17 cellular contexts compared by ENCODE assay signal in genomic region chr20:58436868-58437645, GRCh38. TPM values are rescaled to one million over a fixed set of nuclear protein-coding genes. Genes with fewer than 3 reads are reported as not detected.
DNase-seq lines count a peak whose midpoint lies in the region; ATAC-seq and TF ChIP-seq lines count a peak whose summit lies in the region.
"Had no signal": no experiment of that assay in that cellular context is flagged by ENCODE, and none has a peak within 500 bp of the region (broad histone marks: within the 10 kb centered on the region; RNA-seq: fewer than 3 reads in every experiment).

No MANE protein-coding gene starts in this region.

- ATAC-seq in CD4-positive, alpha-beta T cell (ENCODE audit: poor library complexity) = peak; percentile 24
- ATAC-seq in GM19395 (IDR thresholded peaks at IDR 0.05; ENCODE audit: unreplicated experiment) (peak; percentile 77), HG03460 (IDR thresholded peaks at IDR 0.05; ENCODE audit: unreplicated experiment) (peak; percentile 88), gastroesophageal sphincter (no peak), upper lobe of right lung (no peak)

- H3K4me3 ChIP-seq in kidney epithelial cell (ENCODE audit: low read depth, low read length) (no peak overlapping the region), gastroesophageal sphincter (no peak overlapping the region), upper lobe of right lung (no peak overlapping the region), WERI-Rb-1 (ENCODE audit: low read depth, low read length) (no peak overlapping the region)

- no peak for DNase-seq in CD4-positive, alpha-beta T cell
- DNase-seq in kidney epithelial cell (ENCODE audit: low read depth) = peak; percentile 61
- no peak for DNase-seq in upper lobe of right lung
- DNase-seq in WERI-Rb-1 = no peak
- no peak for DNase-seq in LoVo (ENCODE audit: low spot score)
- DNase-seq: activated CD4-positive, alpha-beta T cell treated with anti-CD3 and anti-CD28 coated beads for 4 hours; activated effector memory CD4-positive, alpha-beta T cell treated with Interleukin-2 at 50 U/mL for 16 hours; AML-193; caudate nucleus; NCI-H187 treated with DMSO at 0.1 percent for 48 hours; stimulated activated CD4-positive, alpha-beta T cell treated with anti-CD3 and anti-CD28 coated beads, Interleukin-2, amount 100 ng/mL, for 24 hours; stimulated activated naive CD4-positive, alpha-beta T cell had no signal

- intact Hi-C loops in CD4-positive, alpha-beta T cell (cut with DNase I, micrococcal nuclease) = no loop called here
- intact Hi-C loops in upper lobe of right lung (cut with DNase I) = no loop called here

- H3K27me3 Mint-ChIP-seq in CD4-positive, alpha-beta T cell = no peaks in the 10 kb centered on the region

- CTCF ChIA-PET in CD4-positive, alpha-beta T cell (lab: Charles Lee) = interaction anchor here (0.6 kb wide), 1 partner anchor 398 kb away, joined by 3 read pairs; no protein-coding TSS in a partner anchor

- no peaks in the 10 kb centered on the region for H3K36me3 ChIP-seq in kidney epithelial cell (ENCODE audit: control insufficient read depth, insufficient read depth, low read length)
- peaks cover 0 to 41% of the 10 kb centered on the region in 2 donors for H3K36me3 ChIP-seq in gastroesophageal sphincter
- H3K36me3 ChIP-seq in upper lobe of right lung = peaks cover 10% of the 10 kb centered on the region
- peaks cover 51% of the 10 kb centered on the region for H3K36me3 ChIP-seq in WERI-Rb-1

- peaks cover 8 to 37% (median 10%) of the 10 kb centered on the region in 3 donors for H3K4me1 ChIP-seq in gastroesophageal sphincter
- H3K4me1 ChIP-seq in upper lobe of right lung = peaks cover 5% of the 10 kb centered on the region

- H3K27ac Mint-ChIP-seq in CD4-positive, alpha-beta T cell = peak overlapping the region; percentile 14
- H3K27ac Mint-ChIP-seq: mesothelial cell of epicardium had no signal

- no peak overlapping the region for H3K27ac ChIP-seq in CD4-positive, alpha-beta T cell (ENCODE audit: low read depth, low read length)
- H3K27ac ChIP-seq in gastroesophageal sphincter = no peak overlapping the region
- no peak overlapping the region for H3K27ac ChIP-seq in upper lobe of right lung
- H3K27ac ChIP-seq in WERI-Rb-1 = no peak overlapping the region
- H3K27ac ChIP-seq: epithelial cell of prostate had no signal

- no peaks in the 10 kb centered on the region for H3K9me3 Mint-ChIP-seq in CD4-positive, alpha-beta T cell
- H3K9me3 Mint-ChIP-seq: mesothelial cell of epicardium had no signal

- POLR2A ChIA-PET in CD4-positive, alpha-beta T cell (lab: Charles Lee) = no interaction called here

- TF ChIP-seq EP300 in gastroesophageal sphincter (IDR thresholded peaks at IDR 0.05) = no peak

- peaks cover 87% of the 10 kb centered on the region for H3K36me3 Mint-ChIP-seq in CD4-positive, alpha-beta T cell (ENCODE audit: low read depth)

- no peaks in the 10 kb centered on the region for H3K9me3 ChIP-seq in CD4-positive, alpha-beta T cell (ENCODE audit: control insufficient read depth, low read length)
- H3K9me3 ChIP-seq in gastroesophageal sphincter (no peaks in the 10 kb centered on the region), upper lobe of right lung (no peaks in the 10 kb centered on the region), WERI-Rb-1 (ENCODE audit: severe bottlenecking) (no peaks in the 10 kb centered on the region)

- no peak overlapping the region for H3K4me3 Mint-ChIP-seq in CD4-positive, alpha-beta T cell
- H3K4me3 Mint-ChIP-seq: mesothelial cell of epicardium had no signal

- WGBS in gastroesophageal sphincter (ENCODE audit: low coverage in 1 of 2), 2 donors = 72 to 82% methylated on average over 3 to 4 of the region's 5 CpGs

- H3K4me1 Mint-ChIP-seq in CD4-positive, alpha-beta T cell (ENCODE audit: low read depth) = peaks cover 40% of the 10 kb centered on the region
- H3K4me1 Mint-ChIP-seq: mesothelial cell of epicardium had no signal

- TF ChIP-seq POLR2A in gastroesophageal sphincter (IDR thresholded peaks at IDR 0.05) = no peak

- H3K27me3 ChIP-seq in CD4-positive, alpha-beta T cell (ENCODE audit: control insufficient read depth, insufficient read depth, low read length) = no peaks in the 10 kb centered on the region
- no peaks in the 10 kb centered on the region for H3K27me3 ChIP-seq in kidney epithelial cell (ENCODE audit: control insufficient read depth, insufficient read depth, low read length)
- no peaks in the 10 kb centered on the region for H3K27me3 ChIP-seq in gastroesophageal sphincter
- no peaks in the 10 kb centered on the region for H3K27me3 ChIP-seq in upper lobe of right lung
- no peaks in the 10 kb centered on the region for H3K27me3 ChIP-seq in WERI-Rb-1 (ENCODE audit: insufficient read depth, low read depth, severe bottlenecking)

- no peak for TF ChIP-seq CTCF in CD4-positive, alpha-beta T cell (IDR thresholded peaks at IDR 0.05)
- TF ChIP-seq CTCF in kidney epithelial cell (IDR thresholded peaks at IDR 0.05; ENCODE audit: insufficient read depth, low read length, poor library complexity, severe bottlenecking) (no peak), gastroesophageal sphincter (IDR thresholded peaks at IDR 0.05) (no peak), upper lobe of right lung (IDR thresholded peaks at IDR 0.05) (no peak), WERI-Rb-1 (IDR thresholded peaks at IDR 0.05; ENCODE audit: low read depth, low read length) (no peak)

RNA-seq across cellular contexts. Expression of gene VAPB, which starts 48.0 kb away (rescaled TPM):
- 10 to 100 TPM; 25.2 to 29.4 TPM for total RNA-seq in CD4-positive, alpha-beta T cell
- 23.1 and 24.1 TPM in 2 replicates for total RNA-seq in kidney epithelial cell
- total RNA-seq in gastroesophageal sphincter = 10 to 100 TPM; 30.4 to 43.1 (median 35.9) TPM
- total RNA-seq in upper lobe of right lung = 47.8 TPM

Comparison
In these comparisons a context has a peak if more than half of its experiments do, and no peak if none do; other contexts are left out.
1. ATAC-seq: peak in CD4-positive, alpha-beta T cell (single experiment), GM19395 (single experiment) and HG03460 (single experiment); none in gastroesophageal sphincter (single experiment) and upper lobe of right lung (single experiment).